ENCODE assay signal across 12 cellular contexts in the genomic region with DNA sequence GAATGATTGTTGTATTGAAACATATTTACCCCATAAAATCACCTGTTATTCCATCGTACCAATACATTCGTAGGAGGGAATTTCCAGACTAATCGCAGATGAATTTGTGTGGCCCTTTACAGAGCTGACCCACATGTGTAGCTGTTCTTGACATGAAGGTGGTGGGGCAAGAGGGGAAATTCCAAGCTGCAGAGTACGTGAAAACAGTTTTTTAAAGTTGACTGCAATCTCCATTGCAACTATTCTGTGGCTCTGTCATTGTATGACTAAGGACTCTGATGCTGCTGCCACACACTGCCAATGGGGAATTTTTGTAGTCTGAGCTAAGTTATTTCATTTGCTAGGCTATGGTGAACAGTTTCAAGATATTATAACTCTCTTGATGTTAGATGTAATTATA. TPM values are rescaled to one million over a fixed set of nuclear protein-coding genes. Genes with fewer than 3 reads are reported as not detected.
DNase-seq lines count a peak whose midpoint lies in the region; ATAC-seq, FAIRE-seq and TF ChIP-seq lines count a peak whose summit lies in the region.
"Had no signal": no experiment of that assay in that cellular context is flagged by ENCODE, and none has a peak within 500 bp of the region (broad histone marks: within the 10 kb centered on the region; RNA-seq: fewer than 3 reads in every experiment).

No MANE protein-coding gene starts in this region.

- TF ChIP-seq CTCF in epithelial cell of esophagus (IDR thresholded peaks at IDR 0.05; ENCODE audit: insufficient read depth, low read depth, low read length, missing control alignments) = no peak

- FAIRE-seq in GM12892 (lab: Jason Lieb, UNC) = peak; percentile 72
- FAIRE-seq: endometrium had no signal

- H3K4me3 ChIP-seq in epithelial cell of esophagus (ENCODE audit: low read length) = no peak overlapping the region

- DNase-seq in GM12892 (ENCODE audit: insufficient read length) (no peak), epithelial cell of esophagus (ENCODE audit: low read depth) (peak; percentile 45), globus pallidus (ENCODE audit: low spot score) (no peak), COLO829 (ENCODE audit: low spot score) (no peak), NCI-H2196 (lab: John Stamatoyannopoulos, UW; ENCODE audit: unreplicated experiment) (no peak), left lobe of liver (ENCODE audit: low spot score) (no peak)
- DNase-seq: naive B cell, NCI-H1048, WERI-Rb-1 had no signal

- ATAC-seq in GM19468 (IDR thresholded peaks at IDR 0.05; ENCODE audit: extremely low read depth, unreplicated experiment) = peak; percentile 26
- peak; percentile 70 for ATAC-seq in HG03342 (IDR thresholded peaks at IDR 0.05; ENCODE audit: unreplicated experiment)
- ATAC-seq in left lobe of liver = no peak

- TF ChIP-seq POLR2A in GM12892 (IDR thresholded peaks at IDR 0.05; ENCODE audit: low read depth, low read length) = no peak

RNA-seq across cellular contexts. Expression of a gene that starts 46.4 kb away (rescaled TPM):
- polyA plus RNA-seq in GM12892 (2012; ENCODE audit: missing spikeins) = 12.7 TPM
- total RNA-seq in left lobe of liver = 0.25 TPM
